Comparison of ENCODE assay signal across 8 cellular contexts in genomic region chr12:108561852-108562347, GRCh38. TPM values are rescaled to one million over a fixed set of nuclear protein-coding genes. Genes with fewer than 3 reads are reported as not detected.
DNase-seq lines count a peak whose midpoint lies in the region; ATAC-seq and TF ChIP-seq lines count a peak whose summit lies in the region.

No MANE protein-coding gene starts in this region.

- H3K27me3 Mint-ChIP-seq in activated naive CD8-positive, alpha-beta T cell treated with anti-CD3 and anti-CD28 coated beads, Interleukin-2, amount 10 ng/mL, durations not matched to agents 7 days and 5 days = no peaks in the 10 kb centered on the region

- H3K4me3 Mint-ChIP-seq in activated naive CD8-positive, alpha-beta T cell treated with anti-CD3 and anti-CD28 coated beads, Interleukin-2, amount 10 ng/mL, durations not matched to agents 7 days and 5 days = peak overlapping the region; percentile 94

- H3K4me1 ChIP-seq in BLaER1 treated with 17β-estradiol and CSF1 and Interleukin-3, amounts not matched to agents 10 nM and 100 nM = peaks cover 65 to 78% (median 72%) of the 10 kb centered on the region in 10 experiments
- H3K4me1 ChIP-seq in testis = peaks cover 34% of the 10 kb centered on the region

- peak overlapping the region; percentile 89 to 97 (median 95); a peak in 21 of 22 replicates for H3K27ac ChIP-seq in BLaER1 treated with 17β-estradiol and CSF1 and Interleukin-3, amounts not matched to agents 10 nM and 100 nM
- peak overlapping the region; percentile 86 to 96 for H3K27ac ChIP-seq in testis

- no peak for TF ChIP-seq POLR2A in testis (IDR thresholded peaks at IDR 0.05)

- intact Hi-C loops in testis (cut with DNase I; ENCODE audit: low total_unique reads) = no loop called here

- no peak for TF ChIP-seq CTCF in testis (IDR thresholded peaks at IDR 0.05)

- in situ Hi-C loops in G401 (cut with HindIII; ENCODE audit: low sequenced_read_pairs) = no loop called here

- 0 to 1% methylated on average over 20 of the region's 20 CpGs for WGBS in testis, 2 donors

- H3K9ac ChIP-seq in BLaER1 treated with 17β-estradiol and CSF1 and Interleukin-3, amounts not matched to agents 10 nM and 100 nM = peak overlapping the region; percentile 90 to 97 (median 94)

- H3K4me2 ChIP-seq in BLaER1 treated with 17β-estradiol and CSF1 and Interleukin-3, amounts not matched to agents 10 nM and 100 nM = peak overlapping the region; percentile 80 to 97 (median 94)

- ATAC-seq in HG02885 (IDR thresholded peaks at IDR 0.05; ENCODE audit: poor library complexity, unreplicated experiment) (peak; percentile 1), HG03571 (IDR thresholded peaks at IDR 0.05; ENCODE audit: unreplicated experiment) (no peak)
- no peak for ATAC-seq in activated naive CD8-positive, alpha-beta T cell treated with anti-CD3 and anti-CD28 coated beads, Interleukin-2, amount 10 ng/mL, durations not matched to agents 7 days and 5 days (ENCODE audit: low read depth)

- POLR2A ChIA-PET in activated naive CD8-positive, alpha-beta T cell treated with anti-CD3 and anti-CD28 coated beads, Interleukin-2, amount 10 ng/mL, durations not matched to agents 7 days and 5 days (lab: Charles Lee) = interaction anchor here (0.7 to 12.2 kb wide), 8 partner anchors 8 to 295 kb away, joined by 3 to 146 read pairs (median 5); partner anchors contain the start of genes FICD, SELPLG and SSH1

- peak overlapping the region; percentile 75 to 97 (median 92) for H3K4me3 ChIP-seq in BLaER1 treated with 17β-estradiol and CSF1 and Interleukin-3, amounts not matched to agents 10 nM and 100 nM
- H3K4me3 ChIP-seq in testis = peak overlapping the region; percentile 91 to 93

- H3K9me3 Mint-ChIP-seq in activated naive CD8-positive, alpha-beta T cell treated with anti-CD3 and anti-CD28 coated beads, Interleukin-2, amount 10 ng/mL, durations not matched to agents 7 days and 5 days = no peaks in the 10 kb centered on the region

- no peaks in the 10 kb centered on the region for H3K9me3 ChIP-seq in BLaER1 treated with 17β-estradiol and CSF1 and Interleukin-3, amounts not matched to agents 10 nM and 100 nM (replicated peaks in 1 of 11)
- no peaks in the 10 kb centered on the region for H3K9me3 ChIP-seq in testis

- H3K27ac Mint-ChIP-seq in activated naive CD8-positive, alpha-beta T cell treated with anti-CD3 and anti-CD28 coated beads, Interleukin-2, amount 10 ng/mL, durations not matched to agents 7 days and 5 days = peak overlapping the region; percentile 98

- H4K20me1 ChIP-seq in BLaER1 treated with 17β-estradiol and CSF1 and Interleukin-3, amounts not matched to agents 10 nM and 100 nM = peaks cover 30 to 49% (median 37%) of the 10 kb centered on the region in 11 experiments; a peak in 21 of 22 replicates

- no peaks in the 10 kb centered on the region for H3K27me3 ChIP-seq in BLaER1 treated with 17β-estradiol and CSF1 and Interleukin-3, amounts not matched to agents 10 nM and 100 nM
- no peaks in the 10 kb centered on the region for H3K27me3 ChIP-seq in testis

- peaks cover 41% of the 10 kb centered on the region for H3K4me1 Mint-ChIP-seq in activated naive CD8-positive, alpha-beta T cell treated with anti-CD3 and anti-CD28 coated beads, Interleukin-2, amount 10 ng/mL, durations not matched to agents 7 days and 5 days

- no peak for DNase-seq in activated naive CD8-positive, alpha-beta T cell treated with anti-CD3 and anti-CD28 coated beads, Interleukin-2, amount 10 ng/mL, durations not matched to agents 7 days and 5 days
- DNase-seq in kidney glomerular epithelial cell (lab: John Stamatoyannopoulos, UW) = peak; percentile 48
- no peak for DNase-seq in testis
- DNase-seq in G401 (ENCODE audit: low spot score) = no peak
- no peak for DNase-seq in HCEC 1CT

- H3K36me3 ChIP-seq in BLaER1 treated with 17β-estradiol and CSF1 and Interleukin-3, amounts not matched to agents 10 nM and 100 nM = peaks cover 33 to 49% (median 44%) of the 10 kb centered on the region in 11 experiments
- H3K36me3 ChIP-seq in testis (ENCODE audit: low read depth, missing control alignments) = no peaks in the 10 kb centered on the region

- H3K36me3 Mint-ChIP-seq in activated naive CD8-positive, alpha-beta T cell treated with anti-CD3 and anti-CD28 coated beads, Interleukin-2, amount 10 ng/mL, durations not matched to agents 7 days and 5 days = peaks cover 14% of the 10 kb centered on the region

RNA-seq across cellular contexts. Expression of gene ISCU, which starts 0.5 kb away (rescaled TPM):
- 10 to 100 TPM; 86.8 to 89.6 TPM for total RNA-seq in activated naive CD8-positive, alpha-beta T cell treated with anti-CD3 and anti-CD28 coated beads, Interleukin-2, amount 10 ng/mL, durations not matched to agents 7 days and 5 days
- total RNA-seq in testis = 100 to 1,000 TPM; 221 to 238 TPM
- polyA plus RNA-seq in testis (ENCODE audit: insufficient read depth, low read depth, low replicate concordance) = 217 TPM
- total RNA-seq in G401 (2014; rRNA removed; shearing (Covaris generic)) = 157 and 159 TPM in 2 replicates

RNA-seq across cellular contexts. Expression of gene SART3, which starts 0.9 kb away (rescaled TPM):
- 10 to 100 TPM; 79.9 to 88.3 TPM for total RNA-seq in activated naive CD8-positive, alpha-beta T cell treated with anti-CD3 and anti-CD28 coated beads, Interleukin-2, amount 10 ng/mL, durations not matched to agents 7 days and 5 days
- 100 to 1,000 TPM; 115 to 116 TPM for total RNA-seq in testis
- 48.6 TPM for polyA plus RNA-seq in testis (ENCODE audit: insufficient read depth, low read depth, low replicate concordance)
- total RNA-seq in G401 (2014; rRNA removed; shearing (Covaris generic)) = 61.3 and 72.8 TPM in 2 replicates

RNA-seq across cellular contexts. Expression of gene TMEM119, which starts 36.0 kb away (rescaled TPM):
- under 1 TPM; 0.11 to 0.48 TPM for total RNA-seq in activated naive CD8-positive, alpha-beta T cell treated with anti-CD3 and anti-CD28 coated beads, Interleukin-2, amount 10 ng/mL, durations not matched to agents 7 days and 5 days
- total RNA-seq in testis = 1 to 10 TPM; 5.3 to 9.6 TPM
- 17.1 TPM for polyA plus RNA-seq in testis (ENCODE audit: insufficient read depth, low read depth, low replicate concordance)
- total RNA-seq in G401 (2014; rRNA removed; shearing (Covaris generic)) = 0.58 and 7.3 TPM in 2 replicates

RNA-seq across cellular contexts. Expression of gene FICD, which starts 46.8 kb away (rescaled TPM):
- total RNA-seq in activated naive CD8-positive, alpha-beta T cell treated with anti-CD3 and anti-CD28 coated beads, Interleukin-2, amount 10 ng/mL, durations not matched to agents 7 days and 5 days = 1 to 10 TPM; 6.8 to 6.9 TPM
- total RNA-seq in testis = 10 to 100 TPM; 10.0 to 10.5 TPM
- 16.7 TPM for polyA plus RNA-seq in testis (ENCODE audit: insufficient read depth, low read depth, low replicate concordance)
- 1.0 and 1.7 TPM in 2 replicates for total RNA-seq in G401 (2014; rRNA removed; shearing (Covaris generic))
